17 cellular contexts compared by ENCODE assay signal in the genomic region with DNA sequence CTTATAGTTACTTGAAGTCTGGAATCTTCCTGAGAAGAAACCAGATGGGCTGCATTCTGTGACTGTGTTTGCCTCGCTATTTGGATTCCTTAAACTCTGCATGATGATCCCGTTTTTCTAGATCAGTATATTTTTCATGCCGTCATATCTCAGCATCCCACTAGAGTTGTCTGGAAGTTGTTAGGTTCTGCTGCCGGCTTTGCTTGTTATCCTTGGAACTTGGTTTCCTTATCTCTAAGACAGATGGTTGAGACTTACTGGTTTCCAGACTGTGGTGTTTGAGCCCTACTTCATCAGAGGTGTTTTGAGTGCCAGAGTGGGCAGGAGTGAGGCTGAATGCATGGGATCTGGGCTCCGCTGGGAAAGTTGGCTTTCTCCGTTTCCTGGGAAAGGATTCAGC.
"Had no signal": no experiment of that assay in that cellular context is flagged by ENCODE, and none has a peak within 500 bp of the region (broad histone marks: within the 10 kb centered on the region; RNA-seq: fewer than 3 reads in every experiment).

No MANE protein-coding gene starts in this region.

- H3K36me3 ChIP-seq: cardiac muscle cell, prostate gland had no signal

- H3K4me1 ChIP-seq: prostate gland had no signal

- H3K27ac ChIP-seq: cardiac muscle cell, prostate gland had no signal

- FAIRE-seq: astrocyte, endometrium had no signal

- H3K27me3 ChIP-seq: cardiac muscle cell, dorsolateral prefrontal cortex had no signal

- ATAC-seq: esophagus mucosa, left ventricle myocardium superior, right cardiac atrium had no signal

- DNase-seq: activated B cell treated with CpG ODN at 0.5 μM for 24 hours; activated CD4-positive, alpha-beta T cell treated with anti-CD3 and anti-CD28 coated beads for 48 hours; activated CD8-positive, alpha-beta memory T cell treated with anti-CD3 and anti-CD28 coated beads for 24 hours; activated naive CD4-positive, alpha-beta T cell; dorsolateral prefrontal cortex; hypothalamus; left ventricle myocardium superior; right cardiac atrium; stimulated activated CD4-positive, alpha-beta T cell treated with anti-CD3 and anti-CD28 coated beads, Interleukin-15, amount 100 ng/mL, for 24 hours; stimulated activated CD4-positive, alpha-beta T cell treated with anti-CD3 and anti-CD28 coated beads, Interleukin-4, amount 100 ng/mL, for 1 hour; stimulated activated naive CD4-positive, alpha-beta T cell had no signal

- H3K9me3 ChIP-seq: prostate gland had no signal

- H3K4me3 ChIP-seq: cardiac muscle cell, dorsolateral prefrontal cortex, prostate gland, skin epidermis had no signal
